8 cellular contexts compared by ENCODE assay signal in genomic region chr4:10157478-10158354, GRCh38. TPM values are rescaled to one million over a fixed set of nuclear protein-coding genes. Genes with fewer than 3 reads are reported as not detected.
DNase-seq lines count a peak whose midpoint lies in the region; ATAC-seq, FAIRE-seq and TF ChIP-seq lines count a peak whose summit lies in the region.

No MANE protein-coding gene starts in this region.

- H3K27me3 Mint-ChIP-seq in chondrocyte (ENCODE audit: low read depth): peaks cover 47% of the 10 kb centered on the region

- peak; percentile 86 for TF ChIP-seq CTCF in chondrocyte (IDR thresholded peaks at IDR 0.05)

- no peaks in the 10 kb centered on the region for H3K9me3 Mint-ChIP-seq in chondrocyte (ENCODE audit: low read depth)

- no peak overlapping the region for H3K4me3 Mint-ChIP-seq in chondrocyte (ENCODE audit: unreplicated experiment)

- FAIRE-seq in TTC549 (lab: Jason Lieb, UNC): peak; percentile 40

- intact Hi-C loops in left colon (cut with DNase I, micrococcal nuclease): loop anchor here in 1 of 2 donors (10.0 kb wide), 2 partner anchors 247 to 387 kb away; no protein-coding TSS in a partner anchor

- ATAC-seq in HG02571 (IDR thresholded peaks at IDR 0.05; ENCODE audit: unreplicated experiment) (peak; percentile 55), left colon (peak; percentile 59)

- H3K36me3 Mint-ChIP-seq in chondrocyte (ENCODE audit: low read depth): no peaks in the 10 kb centered on the region

- peaks cover 12% of the 10 kb centered on the region for H3K4me1 Mint-ChIP-seq in chondrocyte (ENCODE audit: low read depth)

- DNase-seq in activated naive CD4-positive, alpha-beta T cell treated with Interleukin-2 at 50 U/mL for 16 hours: peak; percentile 35
- DNase-seq in activated naive CD4-positive, alpha-beta T cell treated with anti-CD3 and anti-CD28 coated beads, Interleukin-2, amount 50 U/mL, for 16 hours: no peak
- DNase-seq in NCI-H1092 treated with DMSO at 0.1 percent for 48 hours (lab: John Stamatoyannopoulos, UW) (peak; percentile 45), chondrocyte (ENCODE audit: low spot score) (no peak), left colon (peak; percentile 37 to 38)
- peak; percentile 14 to 31 for DNase-seq in stimulated activated CD4-positive, alpha-beta T cell treated with anti-CD3 and anti-CD28 coated beads, Interleukin-4, amount 100 ng/mL, for 4 hours

- no peak overlapping the region for H3K27ac Mint-ChIP-seq in chondrocyte (ENCODE audit: unreplicated experiment)

RNA-seq across cellular contexts. Expression of gene WDR1, which starts 41.1 kb away (rescaled TPM):
- total RNA-seq in chondrocyte: 312 to 483 TPM (median 462 TPM) in 3 replicates
- total RNA-seq in left colon: 100 to 1,000 TPM; 448 to 457 TPM

Comparison
In these comparisons a context has a peak if more than half of its experiments do, and no peak if none do; other contexts are left out.
1. DNase-seq: peak in activated naive CD4-positive, alpha-beta T cell treated with Interleukin-2 at 50 U/mL for 16 hours (single experiment), NCI-H1092 treated with DMSO at 0.1 percent for 48 hours (single experiment), left colon (2 of 2) and stimulated activated CD4-positive, alpha-beta T cell treated with anti-CD3 and anti-CD28 coated beads, Interleukin-4, amount 100 ng/mL, for 4 hours (2 of 2); none in activated naive CD4-positive, alpha-beta T cell treated with anti-CD3 and anti-CD28 coated beads, Interleukin-2, amount 50 U/mL, for 16 hours (single experiment) and chondrocyte (single experiment).